In genomic region chr12:30134229-30134628, GRCh38 we compare ENCODE assay signal across 14 cellular contexts.
DNase-seq lines count a peak whose midpoint lies in the region; FAIRE-seq and TF ChIP-seq lines count a peak whose summit lies in the region.
"Had no signal": no experiment of that assay in that cellular context is flagged by ENCODE, and none has a peak within 500 bp of the region (broad histone marks: within the 10 kb centered on the region; RNA-seq: fewer than 3 reads in every experiment).

No MANE protein-coding gene starts in this region.

- H3K79me2 ChIP-seq in smooth muscle cell (ENCODE audit: low read depth): no peaks in the 10 kb centered on the region

- no peaks in the 10 kb centered on the region for H3K9me3 Mint-ChIP-seq in activated CD4-positive, alpha-beta T cell treated with anti-CD3 and anti-CD28 coated beads, Interleukin-2, amount 10 ng/mL, durations not matched to agents 24 days and 14 days

- H3K4me1 ChIP-seq in smooth muscle cell (ENCODE audit: low read depth): peaks cover 3% of the 10 kb centered on the region
- no peaks in the 10 kb centered on the region for H3K4me1 ChIP-seq in suprapubic skin

- no peak overlapping the region for H3K27ac Mint-ChIP-seq in activated CD4-positive, alpha-beta T cell treated with anti-CD3 and anti-CD28 coated beads, Interleukin-2, amount 10 ng/mL, durations not matched to agents 24 days and 14 days
- H3K27ac Mint-ChIP-seq: activated naive CD4-positive, alpha-beta T cell treated with anti-CD3 and anti-CD28 coated beads, Interleukin-2, amount 50 U/mL, for 72 hours; memory B cell had no signal

- TF ChIP-seq CTCF in NB4 (IDR thresholded peaks at IDR 0.05; ENCODE audit: low read depth, low read length) (no peak), smooth muscle cell (IDR thresholded peaks at IDR 0.05; ENCODE audit: borderline replicate concordance, insufficient read depth, poor library complexity, severe bottlenecking) (peak; percentile 33), suprapubic skin (IDR thresholded peaks at IDR 0.05) (no peak)

- no peak overlapping the region for H3K4me3 ChIP-seq in NB4 (ENCODE audit: low read depth, low read length)
- no peak overlapping the region for H3K4me3 ChIP-seq in smooth muscle cell
- H3K4me3 ChIP-seq in suprapubic skin: no peak overlapping the region

- H3K27me3 ChIP-seq in smooth muscle cell (ENCODE audit: low read depth): no peaks in the 10 kb centered on the region
- no peaks in the 10 kb centered on the region for H3K27me3 ChIP-seq in suprapubic skin

- FAIRE-seq in GM12891 (lab: Jason Lieb, UNC): no peak
- FAIRE-seq: A204.1 had no signal

- TF ChIP-seq POLR2A in NB4 (IDR thresholded peaks at IDR 0.05; ENCODE audit: extremely low read depth, insufficient read length) (no peak), GM12891 (IDR thresholded peaks at IDR 0.05; ENCODE audit: low read depth, low read length) (no peak), suprapubic skin (IDR thresholded peaks at IDR 0.05) (no peak)

- H3F3A ChIP-seq in smooth muscle cell (ENCODE audit: low read depth): no peaks in the 10 kb centered on the region

- H4K20me1 ChIP-seq in smooth muscle cell (ENCODE audit: low read depth): no peaks in the 10 kb centered on the region

- H3K36me3 Mint-ChIP-seq in activated CD4-positive, alpha-beta T cell treated with anti-CD3 and anti-CD28 coated beads, Interleukin-2, amount 10 ng/mL, durations not matched to agents 24 days and 14 days (ENCODE audit: low read depth): no peaks in the 10 kb centered on the region
- H3K36me3 Mint-ChIP-seq: activated naive CD4-positive, alpha-beta T cell treated with anti-CD3 and anti-CD28 coated beads, Interleukin-2, amount 50 U/mL, for 72 hours; memory B cell had no signal

- no peak overlapping the region for H2AFZ ChIP-seq in smooth muscle cell (ENCODE audit: low read depth)

- no peak overlapping the region for H3K9ac ChIP-seq in smooth muscle cell (ENCODE audit: low read depth)

- TF ChIP-seq EP300 in suprapubic skin (IDR thresholded peaks at IDR 0.05): no peak

- DNase-seq in NCI-H82 (lab: John Stamatoyannopoulos, UW) (peak; percentile 73), NCI-H82 treated with DMSO at 0.1 percent for 48 hours (lab: John Stamatoyannopoulos, UW; ENCODE audit: unreplicated experiment) (no peak), NB4 (ENCODE audit: low read depth) (peak; percentile 29), amniotic epithelial cell (ENCODE audit: low read depth) (peak; percentile 19), smooth muscle cell (lab: John Stamatoyannopoulos, UW; ENCODE audit: unreplicated experiment) (no peak), GM12891 (ENCODE audit: insufficient read length, low spot score) (no peak), suprapubic skin (ENCODE audit: low spot score in 2 of 2) (no peak)
- no peak for DNase-seq in activated CD4-positive, alpha-beta T cell treated with anti-CD3 and anti-CD28 coated beads, Interleukin-2, amount 10 ng/mL, durations not matched to agents 24 days and 14 days
- DNase-seq: erythroblast, hippocampal formation, NCI-H510A treated with DMSO at 0.1 percent for 48 hours had no signal

- no peak overlapping the region for H3K4me3 Mint-ChIP-seq in activated CD4-positive, alpha-beta T cell treated with anti-CD3 and anti-CD28 coated beads, Interleukin-2, amount 10 ng/mL, durations not matched to agents 24 days and 14 days
- H3K4me3 Mint-ChIP-seq: memory B cell had no signal

- no peak overlapping the region for H3K4me2 ChIP-seq in smooth muscle cell

- 65% methylated on average over 8 of the region's 8 CpGs for WGBS in smooth muscle cell (ENCODE audit: low lambda C conversion rate)
- 93% methylated on average over 8 of the region's 8 CpGs for WGBS in suprapubic skin

- H3K27ac ChIP-seq in smooth muscle cell (ENCODE audit: low read depth) (no peak overlapping the region), suprapubic skin (no peak overlapping the region)

- H3K9me3 ChIP-seq in smooth muscle cell (replicated peaks; ENCODE audit: low read depth): no peaks in the 10 kb centered on the region
- H3K9me3 ChIP-seq in suprapubic skin: no peaks in the 10 kb centered on the region

- no peaks in the 10 kb centered on the region for H3K36me3 ChIP-seq in smooth muscle cell (ENCODE audit: low read depth)
- no peaks in the 10 kb centered on the region for H3K36me3 ChIP-seq in suprapubic skin

- intact Hi-C loops in activated CD4-positive, alpha-beta T cell treated with anti-CD3 and anti-CD28 coated beads, Interleukin-2, amount 10 ng/mL, durations not matched to agents 24 days and 14 days (cut with micrococcal nuclease): no loop called here

- no peaks in the 10 kb centered on the region for H3K4me1 Mint-ChIP-seq in activated CD4-positive, alpha-beta T cell treated with anti-CD3 and anti-CD28 coated beads, Interleukin-2, amount 10 ng/mL, durations not matched to agents 24 days and 14 days
- H3K4me1 Mint-ChIP-seq: memory B cell had no signal

- no peaks in the 10 kb centered on the region for H3K27me3 Mint-ChIP-seq in activated CD4-positive, alpha-beta T cell treated with anti-CD3 and anti-CD28 coated beads, Interleukin-2, amount 10 ng/mL, durations not matched to agents 24 days and 14 days
- H3K27me3 Mint-ChIP-seq: memory B cell had no signal

TF ChIP-seq in GM12891, 5 proteins besides CTCF, POLR2A, EP300 and RAD21:
- TF ChIP-seq POU2F2 (IDR thresholded peaks at IDR 0.05; ENCODE audit: low read depth, low read length): no peak

Comparison
In these comparisons a context has a peak if more than half of its experiments do, and no peak if none do; other contexts are left out.
1. DNase-seq: peak in NCI-H82 (single experiment), NB4 (single experiment) and amniotic epithelial cell (single experiment); none in NCI-H82 treated with DMSO at 0.1 percent for 48 hours (single experiment), smooth muscle cell (single experiment), activated CD4-positive, alpha-beta T cell treated with anti-CD3 and anti-CD28 coated beads, Interleukin-2, amount 10 ng/mL, durations not matched to agents 24 days and 14 days (single experiment), GM12891 (single experiment) and suprapubic skin (0 of 2).